ENCODE assay signal across 1 cellular context in genomic region chr6:79034865-79035264, GRCh38.
TF ChIP-seq lines count a peak whose summit lies in the region.

No MANE protein-coding gene starts in this region.

TF ChIP-seq in IMR-90, 13 proteins besides CTCF, POLR2A, EP300 and RAD21:
- TF ChIP-seq MAZ (IDR thresholded peaks at IDR 0.05; ENCODE audit: borderline replicate concordance, low read depth, low read length) (no peak), BHLHE40 (IDR thresholded peaks at IDR 0.05; ENCODE audit: low read depth, low read length) (no peak), SMC3 (IDR thresholded peaks at IDR 0.05; ENCODE audit: low read depth, low read length) (no peak), FOS (IDR thresholded peaks at IDR 0.05; ENCODE audit: low read depth, low read length) (no peak), NFE2L2 (IDR thresholded peaks at IDR 0.05; ENCODE audit: low read depth, low read length) (no peak), ELK1 (IDR thresholded peaks at IDR 0.05; ENCODE audit: borderline replicate concordance, low read depth, low read length) (no peak), MXI1 (IDR thresholded peaks at IDR 0.05; ENCODE audit: borderline replicate concordance, low read depth, low read length) (no peak), CHD1 (IDR thresholded peaks at IDR 0.05; ENCODE audit: low read depth, low read length) (no peak), USF2 (IDR thresholded peaks at IDR 0.05; ENCODE audit: low read depth, low read length) (no peak), RFX5 (IDR thresholded peaks at IDR 0.05; ENCODE audit: low read depth, low read length) (no peak), MAFK (IDR thresholded peaks at IDR 0.05; ENCODE audit: low read depth, low read length) (no peak), CEBPB (IDR thresholded peaks at IDR 0.05; ENCODE audit: low read depth, low read length) (no peak), RCOR1 (IDR thresholded peaks at IDR 0.05; ENCODE audit: insufficient replicate concordance, low read length) (no peak)
TF ChIP-seq in IMR-90: peak in this region for 0.
